ENCODE assay signal across 19 cellular contexts in the genomic region with DNA sequence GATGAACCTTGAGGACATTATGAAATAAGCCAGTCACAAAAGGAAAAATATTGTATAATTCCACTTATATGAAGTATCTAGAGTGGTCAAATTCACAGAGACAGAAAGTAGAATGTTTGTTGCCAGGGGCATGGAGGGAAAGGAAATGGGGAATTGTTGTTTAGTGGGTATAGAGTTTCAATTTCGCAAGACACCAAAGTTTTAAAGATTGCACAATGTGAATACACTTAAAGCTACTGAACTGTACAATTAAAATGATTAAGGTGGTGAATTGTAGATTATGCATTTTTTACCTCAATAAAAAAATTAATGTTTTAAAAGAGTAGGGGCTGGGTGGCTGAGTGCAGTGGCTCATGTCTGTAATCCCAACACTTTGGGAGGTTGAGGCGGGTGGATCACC.
"Had no signal": no experiment of that assay in that cellular context is flagged by ENCODE, and none has a peak within 500 bp of the region (broad histone marks: within the 10 kb centered on the region; RNA-seq: fewer than 3 reads in every experiment).

No MANE protein-coding gene starts in this region.

- H3K36me3 ChIP-seq: esophagus squamous epithelium, thyroid gland, WERI-Rb-1 had no signal

- H3K27ac ChIP-seq: esophagus squamous epithelium, thyroid gland, WERI-Rb-1 had no signal

- DNase-seq: activated CD4-positive, alpha-beta memory T cell treated with anti-CD3 and anti-CD28 coated beads for 36 hours; activated CD8-positive, alpha-beta memory T cell treated with anti-CD3 and anti-CD28 coated beads, Interleukin-2, amount 10 ng/mL, durations not matched to agents 7 days and 5 days; amniotic stem cell; dermis blood vessel endothelial cell; effector memory CD4-positive, alpha-beta T cell; esophagus squamous epithelium; foreskin melanocyte; glutamatergic neuron; hippocampal formation; islet precursor cell; midbrain; nucleus accumbens; retina; stimulated activated CD4-positive, alpha-beta T cell treated with anti-CD3 and anti-CD28 coated beads, Interleukin-1b, Interleukin-23, amount 100 ng/mL, for 48 hours; stimulated activated naive CD4-positive, alpha-beta T cell treated with Interleukin-2 at 50 U/mL for 16 hours; T-helper 2 cell; thyroid gland; WERI-Rb-1 had no signal

- FAIRE-seq: endothelial cell of umbilical vein had no signal

- H3K4me3 ChIP-seq: esophagus squamous epithelium, thyroid gland had no signal

- H3K4me1 ChIP-seq: esophagus squamous epithelium, thyroid gland had no signal

- ATAC-seq: activated CD8-positive, alpha-beta memory T cell treated with anti-CD3 and anti-CD28 coated beads, Interleukin-2, amount 10 ng/mL, durations not matched to agents 7 days and 5 days had no signal

- H3K9me3 ChIP-seq: esophagus squamous epithelium, thyroid gland had no signal

- H3K27me3 ChIP-seq: esophagus squamous epithelium, thyroid gland had no signal
